In genomic region chr6:41929918-41930317, GRCh38 we compare ENCODE assay signal across 17 cellular contexts. TPM values are rescaled to one million over a fixed set of nuclear protein-coding genes. Genes with fewer than 3 reads are reported as not detected.
DNase-seq lines count a peak whose midpoint lies in the region; ATAC-seq and TF ChIP-seq lines count a peak whose summit lies in the region.
"Had no signal": no experiment of that assay in that cellular context is flagged by ENCODE, and none has a peak within 500 bp of the region (broad histone marks: within the 10 kb centered on the region; RNA-seq: fewer than 3 reads in every experiment).

No MANE protein-coding gene starts in this region.

- WGBS in esophagus muscularis mucosa: 93% methylated on average over 4 of the region's 6 CpGs

- intact Hi-C loops in activated CD8-positive, alpha-beta T cell treated with anti-CD3 and anti-CD28 coated beads for 36 hours (cut with micrococcal nuclease): loop anchor here (10.0 kb wide), 2 partner anchors 145 to 285 kb away; partner anchors contain the start of genes MRPS10, PRICKLE4 and TOMM6
- intact Hi-C loops in esophagus muscularis mucosa (cut with DNase I) (loop anchor here (10.0 kb wide), 2 partner anchors 85 to 285 kb away; partner anchors contain the start of gene MRPS10), left colon (cut with DNase I, micrococcal nuclease) (loop anchor here in 1 of 2 donors (10.0 kb wide), 1 partner anchor 115 kb away; no protein-coding TSS in a partner anchor)

- POLR2A ChIA-PET in activated CD8-positive, alpha-beta T cell treated with anti-CD3 and anti-CD28 coated beads for 36 hours (lab: Charles Lee): interaction anchor here (1.4 to 16.7 kb wide), 3 partner anchors 9 to 116 kb away, joined by 7 to 358 read pairs (median 8); partner anchors contain the start of genes BYSL, MED20 and TAF8

- H3K27me3 ChIP-seq in esophagus muscularis mucosa: no peaks in the 10 kb centered on the region
- H3K27me3 ChIP-seq: SJCRH30 had no signal

- H3K4me3 Mint-ChIP-seq in stimulated activated naive CD8-positive, alpha-beta T cell treated with anti-CD3 and anti-CD28 coated beads, Interleukin-15, Interleukin-2, amounts not matched to agents 100 ng/mL and 50 ng/mL, for 24 hours: no peak overlapping the region
- H3K4me3 Mint-ChIP-seq in activated CD8-positive, alpha-beta T cell treated with anti-CD3 and anti-CD28 coated beads for 36 hours: no peak overlapping the region
- H3K4me3 Mint-ChIP-seq in naive B cell: peak overlapping the region in 1 of 8 donors; percentile 9
- H3K4me3 Mint-ChIP-seq: CD4-positive, alpha-beta T cell had no signal

- TF ChIP-seq CTCF in activated CD8-positive, alpha-beta T cell treated with anti-CD3 and anti-CD28 coated beads for 36 hours (IDR thresholded peaks at IDR 0.05): no peak
- TF ChIP-seq CTCF in esophagus muscularis mucosa (IDR thresholded peaks at IDR 0.05): no peak

- peaks cover 0 to 3% (median 0%) of the 10 kb centered on the region in 4 donors for H3K4me1 ChIP-seq in esophagus muscularis mucosa

- H3K36me3 Mint-ChIP-seq in stimulated activated naive CD8-positive, alpha-beta T cell treated with anti-CD3 and anti-CD28 coated beads, Interleukin-15, Interleukin-2, amounts not matched to agents 100 ng/mL and 50 ng/mL, for 24 hours (ENCODE audit: low read depth): peaks cover 74% of the 10 kb centered on the region
- H3K36me3 Mint-ChIP-seq in activated CD8-positive, alpha-beta T cell treated with anti-CD3 and anti-CD28 coated beads for 36 hours (ENCODE audit: low read depth): peaks cover 59% of the 10 kb centered on the region
- peaks cover 6 to 8% of the 10 kb centered on the region in 2 donors for H3K36me3 Mint-ChIP-seq in naive B cell

- DNase-seq in stimulated activated naive CD8-positive, alpha-beta T cell treated with anti-CD3 and anti-CD28 coated beads, Interleukin-15, Interleukin-2, amounts not matched to agents 100 U/mL and 50 U/mL, for 24 hours: no peak
- no peak for DNase-seq in activated CD8-positive, alpha-beta T cell treated with anti-CD3 and anti-CD28 coated beads for 36 hours
- DNase-seq in naive B cell (no peak), esophagus muscularis mucosa (ENCODE audit: extremely low spot score) (no peak), pons (ENCODE audit: low spot score) (no peak), left colon (no peak)
- DNase-seq: CD4-positive, alpha-beta T cell; IMR-90; NCI-H1417; NCI-H1930; NCI-H2171; NCI-H446; NK-92 treated with Interleukin-12 subunit alpha and Interleukin-12 subunit beta, amount 100 ng/mL, for 24 hours; RPMI8226; SJCRH30 had no signal

- no peak overlapping the region for H3K4me3 ChIP-seq in esophagus muscularis mucosa
- H3K4me3 ChIP-seq: SJCRH30 had no signal

- TF ChIP-seq POLR2A in esophagus muscularis mucosa (IDR thresholded peaks at IDR 0.05; ENCODE audit: low read depth): no peak

- no peaks in the 10 kb centered on the region for H3K9me3 Mint-ChIP-seq in stimulated activated naive CD8-positive, alpha-beta T cell treated with anti-CD3 and anti-CD28 coated beads, Interleukin-15, Interleukin-2, amounts not matched to agents 100 ng/mL and 50 ng/mL, for 24 hours
- no peaks in the 10 kb centered on the region for H3K9me3 Mint-ChIP-seq in activated CD8-positive, alpha-beta T cell treated with anti-CD3 and anti-CD28 coated beads for 36 hours
- H3K9me3 Mint-ChIP-seq in naive B cell: no peaks in the 10 kb centered on the region
- H3K9me3 Mint-ChIP-seq: CD4-positive, alpha-beta T cell had no signal

- peaks cover 63 to 90% (median 85%) of the 10 kb centered on the region in 4 donors for H3K36me3 ChIP-seq in esophagus muscularis mucosa

- H3K4me1 Mint-ChIP-seq in stimulated activated naive CD8-positive, alpha-beta T cell treated with anti-CD3 and anti-CD28 coated beads, Interleukin-15, Interleukin-2, amounts not matched to agents 100 ng/mL and 50 ng/mL, for 24 hours (ENCODE audit: low read depth): peaks cover 29% of the 10 kb centered on the region
- peaks cover 37% of the 10 kb centered on the region for H3K4me1 Mint-ChIP-seq in activated CD8-positive, alpha-beta T cell treated with anti-CD3 and anti-CD28 coated beads for 36 hours (ENCODE audit: low read depth)
- peaks cover 15 to 25% (median 19%) of the 10 kb centered on the region in 3 donors for H3K4me1 Mint-ChIP-seq in naive B cell

- H3K27me3 Mint-ChIP-seq in stimulated activated naive CD8-positive, alpha-beta T cell treated with anti-CD3 and anti-CD28 coated beads, Interleukin-15, Interleukin-2, amounts not matched to agents 100 ng/mL and 50 ng/mL, for 24 hours: no peaks in the 10 kb centered on the region
- no peaks in the 10 kb centered on the region for H3K27me3 Mint-ChIP-seq in activated CD8-positive, alpha-beta T cell treated with anti-CD3 and anti-CD28 coated beads for 36 hours
- H3K27me3 Mint-ChIP-seq in naive B cell: no peaks in the 10 kb centered on the region
- H3K27me3 Mint-ChIP-seq: CD4-positive, alpha-beta T cell had no signal

- TF ChIP-seq EP300 in esophagus muscularis mucosa (IDR thresholded peaks at IDR 0.05): no peak

- no peak for ATAC-seq in stimulated activated naive CD8-positive, alpha-beta T cell treated with anti-CD3 and anti-CD28 coated beads, Interleukin-15, Interleukin-2, amounts not matched to agents 100 U/mL and 50 U/mL, for 24 hours
- ATAC-seq in activated CD8-positive, alpha-beta T cell treated with anti-CD3 and anti-CD28 coated beads for 36 hours: no peak
- ATAC-seq in naive B cell (ENCODE audit: low read depth in 2 of 2) (no peak), HG02870 (IDR thresholded peaks at IDR 0.05; ENCODE audit: unreplicated experiment) (no peak), left colon (no peak)

- H3K27ac ChIP-seq in esophagus muscularis mucosa (replicated peaks in 1 of 4): no peak overlapping the region
- H3K27ac ChIP-seq: SJCRH30 had no signal

- CTCF ChIA-PET in activated CD8-positive, alpha-beta T cell treated with anti-CD3 and anti-CD28 coated beads for 36 hours (lab: Charles Lee): interaction anchor here (1.0 to 21.4 kb wide), 3 partner anchors 8 to 143 kb away, joined by 3 to 392 read pairs (median 26); partner anchors contain the start of genes BYSL, MED20, TAF8 and TOMM6

- peak overlapping the region; percentile 16 for H3K27ac Mint-ChIP-seq in stimulated activated naive CD8-positive, alpha-beta T cell treated with anti-CD3 and anti-CD28 coated beads, Interleukin-15, Interleukin-2, amounts not matched to agents 100 ng/mL and 50 ng/mL, for 24 hours
- peak overlapping the region; percentile 42 for H3K27ac Mint-ChIP-seq in activated CD8-positive, alpha-beta T cell treated with anti-CD3 and anti-CD28 coated beads for 36 hours
- peak overlapping the region in 4 of 6 donors; percentile 16 to 56 (median 44) for H3K27ac Mint-ChIP-seq in naive B cell
- H3K27ac Mint-ChIP-seq: CD4-positive, alpha-beta T cell had no signal

- no peaks in the 10 kb centered on the region for H3K9me3 ChIP-seq in esophagus muscularis mucosa
- H3K9me3 ChIP-seq: SJCRH30 had no signal

RNA-seq across cellular contexts. Expression of gene BYSL, which starts 8.6 kb away (rescaled TPM):
- 10 to 100 TPM; 56.4 to 59.5 TPM for total RNA-seq in activated CD8-positive, alpha-beta T cell treated with anti-CD3 and anti-CD28 coated beads for 36 hours
- 1 to 10 TPM; 3.0 to 8.6 (median 5.5) TPM for polyA plus RNA-seq in naive B cell (ENCODE audit: low read depth in 6 of 6)
- total RNA-seq in esophagus muscularis mucosa: 10 to 100 TPM in 2 of 4 donors, 1 to 10 TPM in 2; 5.8 to 11.6 (median 9.2) TPM
- total RNA-seq in left colon: 10 to 100 TPM in 1 of 2 donors, 1 to 10 TPM in 1; 8.8 to 10.3 TPM

RNA-seq across cellular contexts. Expression of gene MED20, which starts 9.0 kb away (rescaled TPM):
- total RNA-seq in activated CD8-positive, alpha-beta T cell treated with anti-CD3 and anti-CD28 coated beads for 36 hours: 10 to 100 TPM; 23.4 to 28.0 TPM
- polyA plus RNA-seq in naive B cell (ENCODE audit: low read depth in 6 of 6): 10 to 100 TPM in 4 of 6 donors, 1 to 10 TPM in 2; 9.5 to 12.0 (median 10.5) TPM
- total RNA-seq in esophagus muscularis mucosa (10 to 100 TPM in 3 of 4 donors, 1 to 10 TPM in 1; 9.6 to 14.9 (median 14.2) TPM), left colon (10 to 100 TPM; 18.5 to 18.8 TPM)

RNA-seq across cellular contexts. Expression of gene CCND3, which starts 11.7 kb away (rescaled TPM):
- 100 to 1,000 TPM; 457 to 459 TPM for total RNA-seq in activated CD8-positive, alpha-beta T cell treated with anti-CD3 and anti-CD28 coated beads for 36 hours
- 100 to 1,000 TPM; 207 to 529 (median 394) TPM for polyA plus RNA-seq in naive B cell (ENCODE audit: low read depth in 6 of 6)
- total RNA-seq in esophagus muscularis mucosa: 100 to 1,000 TPM; 110 to 167 (median 133) TPM
- 10 to 100 TPM; 64.0 to 68.4 TPM for total RNA-seq in left colon

RNA-seq across cellular contexts. Expression of gene USP49, which starts 34.7 kb away (rescaled TPM):
- total RNA-seq in activated CD8-positive, alpha-beta T cell treated with anti-CD3 and anti-CD28 coated beads for 36 hours: 1 to 10 TPM; 5.7 to 5.9 TPM
- 1 to 10 TPM in 1 of 6 donors, under 1 TPM in 4, not detected in 1; 0.62 to 1.0 (median 0.69) TPM for polyA plus RNA-seq in naive B cell (ENCODE audit: low read depth in 6 of 6)
- total RNA-seq in esophagus muscularis mucosa: 1 to 10 TPM; 1.3 to 2.5 (median 2.3) TPM
- 1 to 10 TPM; 2.1 to 2.9 TPM for total RNA-seq in left colon

Comparison
In these comparisons a context has a peak if more than half of its experiments do, and no peak if none do; other contexts are left out.
1. RNA of gene BYSL, which starts 8.6 kb away (total RNA-seq): 56.4 to 59.5 TPM in activated CD8-positive, alpha-beta T cell treated with anti-CD3 and anti-CD28 coated beads for 36 hours; 5.8 to 11.6 TPM in esophagus muscularis mucosa and 8.8 to 10.3 TPM in left colon; every median in the first group is over 4 times any median in the second.
2. Peak in every context shown above with its lines, with median percentiles within 50 percentile points of each other: H3K27ac Mint-ChIP-seq.